7 cellular contexts compared by ENCODE assay signal in genomic region chr10:113093188-113094113, GRCh38.
A peak's percentile ranks its signal among the peaks of the same experiment; 100 is the strongest.
DNase-seq lines count a peak whose midpoint lies in the region; ATAC-seq, FAIRE-seq and TF ChIP-seq lines count a peak whose summit lies in the region.

No MANE protein-coding gene starts in this region.

- no peak overlapping the region for H3K9ac ChIP-seq in HUES64 (ENCODE audit: low read depth, low read length)

- WGBS in HUES64 = 91% methylated on average over 9 of the region's 10 CpGs
- 82 to 92% (median 86%) methylated on average over 10 of the region's 10 CpGs for WGBS in psoas muscle, 3 donors

- FAIRE-seq in colon (lab: Jason Lieb, UNC) = peak; percentile 95
- FAIRE-seq in D721Med (lab: Jason Lieb, UNC) = no peak

- DNase-seq in stimulated activated effector memory CD8-positive, alpha-beta T cell treated with anti-CD3 and anti-CD28 coated beads, Interleukin-12 subunit alpha, Interleukin-12 subunit beta, amount 100 ng/mL, for 72 hours (ENCODE audit: low spot score in 2 of 2) = no peak
- DNase-seq in D721Med (ENCODE audit: insufficient read length, low spot score) (no peak), psoas muscle (no peak)
- DNase-seq in CD4-positive, alpha-beta T cell = no peak

- peak overlapping the region; percentile 60 for H3K27ac Mint-ChIP-seq in stimulated activated effector memory CD8-positive, alpha-beta T cell treated with anti-CD3 and anti-CD28 coated beads, Interleukin-12 subunit alpha, Interleukin-12 subunit beta, amount 100 ng/mL, for 72 hours
- no peak overlapping the region for H3K27ac Mint-ChIP-seq in CD4-positive, alpha-beta T cell

- H3K4me1 ChIP-seq in HUES64 (ENCODE audit: insufficient read depth, low read length) = peaks cover 15% of the 10 kb centered on the region
- H3K4me1 ChIP-seq in psoas muscle = no peaks in the 10 kb centered on the region

- H3K4me1 Mint-ChIP-seq in stimulated activated effector memory CD8-positive, alpha-beta T cell treated with anti-CD3 and anti-CD28 coated beads, Interleukin-12 subunit alpha, Interleukin-12 subunit beta, amount 100 ng/mL, for 72 hours = peaks cover 34% of the 10 kb centered on the region
- peaks cover 13% of the 10 kb centered on the region for H3K4me1 Mint-ChIP-seq in CD4-positive, alpha-beta T cell (ENCODE audit: low read depth)

- H3K4me3 ChIP-seq in HUES64 (ENCODE audit: low read length) (no peak overlapping the region), psoas muscle (no peak overlapping the region)

- no peaks in the 10 kb centered on the region for H3K9me3 Mint-ChIP-seq in stimulated activated effector memory CD8-positive, alpha-beta T cell treated with anti-CD3 and anti-CD28 coated beads, Interleukin-12 subunit alpha, Interleukin-12 subunit beta, amount 100 ng/mL, for 72 hours
- H3K9me3 Mint-ChIP-seq in CD4-positive, alpha-beta T cell = no peaks in the 10 kb centered on the region

- H3K27ac ChIP-seq in HUES64 (ENCODE audit: low read depth, low read length) (peak overlapping the region; percentile 1; the same call in 1 of the 2 replicates), psoas muscle (no peak overlapping the region)
- no peak overlapping the region for H3K27ac ChIP-seq in CD4-positive, alpha-beta T cell (ENCODE audit: low read depth, low read length)

- H3K36me3 Mint-ChIP-seq in stimulated activated effector memory CD8-positive, alpha-beta T cell treated with anti-CD3 and anti-CD28 coated beads, Interleukin-12 subunit alpha, Interleukin-12 subunit beta, amount 100 ng/mL, for 72 hours = no peaks in the 10 kb centered on the region
- no peaks in the 10 kb centered on the region for H3K36me3 Mint-ChIP-seq in CD4-positive, alpha-beta T cell (ENCODE audit: low read depth)

- H3K4me3 Mint-ChIP-seq in stimulated activated effector memory CD8-positive, alpha-beta T cell treated with anti-CD3 and anti-CD28 coated beads, Interleukin-12 subunit alpha, Interleukin-12 subunit beta, amount 100 ng/mL, for 72 hours = peak overlapping the region; percentile 23
- no peak overlapping the region for H3K4me3 Mint-ChIP-seq in CD4-positive, alpha-beta T cell

- H3K27me3 ChIP-seq in HUES64 (ENCODE audit: insufficient read depth, low read length) = no peaks in the 10 kb centered on the region
- no peaks in the 10 kb centered on the region for H3K27me3 ChIP-seq in psoas muscle (ENCODE audit: insufficient read depth in 3 of 3, low read length in 2 of 3)
- no peaks in the 10 kb centered on the region for H3K27me3 ChIP-seq in CD4-positive, alpha-beta T cell (ENCODE audit: control insufficient read depth, insufficient read depth, low read length)

- CTCF ChIA-PET in CD4-positive, alpha-beta T cell (lab: Charles Lee) = no interaction called here

- H3K9me3 ChIP-seq in HUES64 (ENCODE audit: insufficient read depth, low read depth, low read length) = no peaks in the 10 kb centered on the region
- H3K9me3 ChIP-seq in psoas muscle = no peaks in the 10 kb centered on the region
- H3K9me3 ChIP-seq in CD4-positive, alpha-beta T cell (ENCODE audit: control insufficient read depth, low read length) = no peaks in the 10 kb centered on the region

- POLR2A ChIA-PET in CD4-positive, alpha-beta T cell (lab: Charles Lee) = no interaction called here

- H3K36me3 ChIP-seq in HUES64 (ENCODE audit: insufficient read depth, low read length) (peaks cover 33% of the 10 kb centered on the region), psoas muscle (ENCODE audit: insufficient read depth in 1 of 2, low read depth in 1 of 2) (no peaks in the 10 kb centered on the region)

- H3K27me3 Mint-ChIP-seq in CD4-positive, alpha-beta T cell = no peaks in the 10 kb centered on the region

- no peak for TF ChIP-seq CTCF in D721Med (IDR thresholded peaks at IDR 0.05; ENCODE audit: insufficient read depth, missing control alignments)
- TF ChIP-seq CTCF in psoas muscle (IDR thresholded peaks at IDR 0.05) = no peak
- TF ChIP-seq CTCF in CD4-positive, alpha-beta T cell (IDR thresholded peaks at IDR 0.05) = no peak

- peak; percentile 59 for ATAC-seq in GM21381 (IDR thresholded peaks at IDR 0.05; ENCODE audit: unreplicated experiment)
- peak; percentile 71 for ATAC-seq in stimulated activated effector memory CD8-positive, alpha-beta T cell treated with anti-CD3 and anti-CD28 coated beads, Interleukin-12 subunit alpha, Interleukin-12 subunit beta, amount 100 ng/mL, for 72 hours
- ATAC-seq in psoas muscle = no peak
- ATAC-seq in CD4-positive, alpha-beta T cell (ENCODE audit: poor library complexity) = no peak

- intact Hi-C loops in psoas muscle (cut with DNase I) = no loop called here
- intact Hi-C loops in CD4-positive, alpha-beta T cell (cut with DNase I, micrococcal nuclease) = no loop called here

Comparison
In these comparisons a context has a peak if more than half of its experiments do, and no peak if none do; other contexts are left out.
1. ATAC-seq: peak in GM21381 (single experiment) and stimulated activated effector memory CD8-positive, alpha-beta T cell treated with anti-CD3 and anti-CD28 coated beads, Interleukin-12 subunit alpha, Interleukin-12 subunit beta, amount 100 ng/mL, for 72 hours (single experiment); none in psoas muscle (0 of 4) and CD4-positive, alpha-beta T cell (single experiment).